1 cellular context compared by ENCODE assay signal in the genomic region with DNA sequence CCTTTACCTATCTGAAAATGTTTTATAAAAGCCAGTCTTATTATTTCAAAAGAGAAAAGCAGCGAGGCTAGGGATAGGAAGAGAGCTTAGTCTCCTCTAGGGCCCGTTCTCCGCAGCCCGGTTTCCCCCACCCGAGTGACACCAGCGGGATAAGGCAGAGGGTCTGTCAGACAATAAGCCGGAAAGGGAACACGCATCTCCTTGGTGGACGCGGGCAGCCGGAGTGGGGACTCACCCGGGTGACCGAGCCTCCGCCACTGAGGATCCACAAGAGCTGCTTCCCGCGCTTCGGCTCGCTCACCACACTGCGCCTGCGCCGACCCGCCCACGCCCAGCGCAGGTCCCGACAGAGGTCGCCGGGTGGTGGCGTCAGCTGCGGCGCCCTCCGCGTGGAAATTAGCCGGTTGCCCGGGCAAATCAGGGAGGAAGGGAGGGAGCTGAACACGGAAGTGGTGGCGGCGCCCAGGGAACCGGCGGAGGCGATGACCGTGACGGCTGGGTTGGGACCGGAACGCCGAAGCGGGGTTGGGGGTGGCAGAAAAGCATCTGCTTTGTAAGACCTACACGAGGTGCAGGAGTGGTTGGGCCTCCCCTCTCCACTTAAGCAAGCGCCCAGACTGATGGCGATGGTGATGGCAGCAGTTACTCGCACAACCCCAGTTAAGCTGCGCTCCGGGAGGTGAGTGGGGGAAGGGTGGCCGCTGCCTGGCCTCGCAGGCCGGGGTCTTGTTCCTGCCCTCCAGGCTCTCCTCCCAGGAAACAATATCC.
TF ChIP-seq lines count a peak whose summit lies in the region.

A gene with protein sequence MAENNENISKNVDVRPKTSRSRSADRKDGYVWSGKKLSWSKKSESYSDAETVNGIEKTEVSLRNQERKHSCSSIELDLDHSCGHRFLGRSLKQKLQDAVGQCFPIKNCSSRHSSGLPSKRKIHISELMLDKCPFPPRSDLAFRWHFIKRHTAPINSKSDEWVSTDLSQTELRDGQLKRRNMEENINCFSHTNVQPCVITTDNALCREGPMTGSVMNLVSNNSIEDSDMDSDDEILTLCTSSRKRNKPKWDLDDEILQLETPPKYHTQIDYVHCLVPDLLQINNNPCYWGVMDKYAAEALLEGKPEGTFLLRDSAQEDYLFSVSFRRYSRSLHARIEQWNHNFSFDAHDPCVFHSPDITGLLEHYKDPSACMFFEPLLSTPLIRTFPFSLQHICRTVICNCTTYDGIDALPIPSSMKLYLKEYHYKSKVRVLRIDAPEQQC (plus strand): TSS at position 444 of the 768 bp plus-strand sequence. CDS start 15,806 bp downstream, outside the sequence.
A gene with protein sequence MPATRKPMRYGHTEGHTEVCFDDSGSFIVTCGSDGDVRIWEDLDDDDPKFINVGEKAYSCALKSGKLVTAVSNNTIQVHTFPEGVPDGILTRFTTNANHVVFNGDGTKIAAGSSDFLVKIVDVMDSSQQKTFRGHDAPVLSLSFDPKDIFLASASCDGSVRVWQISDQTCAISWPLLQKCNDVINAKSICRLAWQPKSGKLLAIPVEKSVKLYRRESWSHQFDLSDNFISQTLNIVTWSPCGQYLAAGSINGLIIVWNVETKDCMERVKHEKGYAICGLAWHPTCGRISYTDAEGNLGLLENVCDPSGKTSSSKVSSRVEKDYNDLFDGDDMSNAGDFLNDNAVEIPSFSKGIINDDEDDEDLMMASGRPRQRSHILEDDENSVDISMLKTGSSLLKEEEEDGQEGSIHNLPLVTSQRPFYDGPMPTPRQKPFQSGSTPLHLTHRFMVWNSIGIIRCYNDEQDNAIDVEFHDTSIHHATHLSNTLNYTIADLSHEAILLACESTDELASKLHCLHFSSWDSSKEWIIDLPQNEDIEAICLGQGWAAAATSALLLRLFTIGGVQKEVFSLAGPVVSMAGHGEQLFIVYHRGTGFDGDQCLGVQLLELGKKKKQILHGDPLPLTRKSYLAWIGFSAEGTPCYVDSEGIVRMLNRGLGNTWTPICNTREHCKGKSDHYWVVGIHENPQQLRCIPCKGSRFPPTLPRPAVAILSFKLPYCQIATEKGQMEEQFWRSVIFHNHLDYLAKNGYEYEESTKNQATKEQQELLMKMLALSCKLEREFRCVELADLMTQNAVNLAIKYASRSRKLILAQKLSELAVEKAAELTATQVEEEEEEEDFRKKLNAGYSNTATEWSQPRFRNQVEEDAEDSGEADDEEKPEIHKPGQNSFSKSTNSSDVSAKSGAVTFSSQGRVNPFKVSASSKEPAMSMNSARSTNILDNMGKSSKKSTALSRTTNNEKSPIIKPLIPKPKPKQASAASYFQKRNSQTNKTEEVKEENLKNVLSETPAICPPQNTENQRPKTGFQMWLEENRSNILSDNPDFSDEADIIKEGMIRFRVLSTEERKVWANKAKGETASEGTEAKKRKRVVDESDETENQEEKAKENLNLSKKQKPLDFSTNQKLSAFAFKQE (minus strand): TSS at position 307 of the 768 bp plus-strand sequence. CDS start 312 bp downstream, outside the sequence.

TF ChIP-seq in HepG2, 621 proteins besides CTCF, POLR2A, EP300 and RAD21 (continued from another document and continues in another):
- peak; percentile 68 for TF ChIP-seq RBM39 (IDR thresholded peaks at IDR 0.05; ENCODE audit: low read depth, low read length, poor library complexity, severe bottlenecking)
- 0 out of 2 replicates have a peak, but pooled peaks have one; percentile 53 for TF ChIP-seq ZNF570 (CRISPR knock-in tag; IDR thresholded peaks at IDR 0.05; ENCODE audit: borderline replicate concordance)
- no peak for TF ChIP-seq ZBTB20 (CRISPR knock-in tag; IDR thresholded peaks at IDR 0.05; ENCODE audit: borderline replicate concordance, low read depth)
- peak; percentile 56 for TF ChIP-seq SIX4 (CRISPR knock-in tag; IDR thresholded peaks at IDR 0.05)
- TF ChIP-seq TAF15 (IDR thresholded peaks at IDR 0.05; ENCODE audit: low read depth, low read length, poor library complexity, severe bottlenecking), result peak; percentile 42
- TF ChIP-seq ZNF335 (CRISPR knock-in tag; IDR thresholded peaks at IDR 0.05), result 0 out of 2 replicates have a peak, but pooled peaks have one; percentile 22
- TF ChIP-seq NFATC3 (CRISPR knock-in tag; IDR thresholded peaks at IDR 0.05), result peak; percentile 86; the same call in 1 of the 2 replicates
- TF ChIP-seq PHB2 (IDR thresholded peaks at IDR 0.05; ENCODE audit: partially characterized antibody), result no peak
- peak; percentile 71 for TF ChIP-seq REPIN1 (CRISPR knock-in tag; IDR thresholded peaks at IDR 0.05; ENCODE audit: borderline replicate concordance, low read depth)
- TF ChIP-seq, protein P1, sequence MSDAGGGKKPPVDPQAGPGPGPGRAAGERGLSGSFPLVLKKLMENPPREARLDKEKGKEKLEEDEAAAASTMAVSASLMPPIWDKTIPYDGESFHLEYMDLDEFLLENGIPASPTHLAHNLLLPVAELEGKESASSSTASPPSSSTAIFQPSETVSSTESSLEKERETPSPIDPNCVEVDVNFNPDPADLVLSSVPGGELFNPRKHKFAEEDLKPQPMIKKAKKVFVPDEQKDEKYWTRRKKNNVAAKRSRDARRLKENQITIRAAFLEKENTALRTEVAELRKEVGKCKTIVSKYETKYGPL (CRISPR knock-in tag; IDR thresholded peaks at IDR 0.05), result no peak
- TF ChIP-seq ZZZ3 (CRISPR knock-in tag; IDR thresholded peaks at IDR 0.05; ENCODE audit: borderline replicate concordance), result peak; percentile 85; the same call in 1 of the 2 replicates
- TF ChIP-seq RXRB (CRISPR knock-in tag; IDR thresholded peaks at IDR 0.05; ENCODE audit: borderline replicate concordance), result peak; percentile 65
- TF ChIP-seq ZNF709 (CRISPR knock-in tag; IDR thresholded peaks at IDR 0.05), result peak; percentile 53; the same call in 1 of the 2 replicates
- no peak for TF ChIP-seq ZNF282 (IDR thresholded peaks at IDR 0.05; ENCODE audit: partially characterized antibody)
- peak; percentile 51; the same call in 1 of the 2 replicates for TF ChIP-seq RFX5 (IDR thresholded peaks at IDR 0.05; ENCODE audit: low read depth, low read length)
- peak; percentile 88 for TF ChIP-seq TAF1 (CRISPR knock-in tag; IDR thresholded peaks at IDR 0.05)
- TF ChIP-seq, protein P2, sequence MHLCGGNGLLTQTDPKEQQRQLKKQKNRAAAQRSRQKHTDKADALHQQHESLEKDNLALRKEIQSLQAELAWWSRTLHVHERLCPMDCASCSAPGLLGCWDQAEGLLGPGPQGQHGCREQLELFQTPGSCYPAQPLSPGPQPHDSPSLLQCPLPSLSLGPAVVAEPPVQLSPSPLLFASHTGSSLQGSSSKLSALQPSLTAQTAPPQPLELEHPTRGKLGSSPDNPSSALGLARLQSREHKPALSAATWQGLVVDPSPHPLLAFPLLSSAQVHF (CRISPR knock-in tag; IDR thresholded peaks at IDR 0.05), result no peak
- no peak; the same call in 1 of the 2 replicates for TF ChIP-seq ZSCAN25 (CRISPR knock-in tag; IDR thresholded peaks at IDR 0.05)
- 0 out of 2 replicates have a peak, but pooled peaks have one; percentile 77 for TF ChIP-seq ZFP41 (CRISPR knock-in tag; IDR thresholded peaks at IDR 0.05; ENCODE audit: borderline replicate concordance)
- TF ChIP-seq ARID2 (CRISPR knock-in tag; IDR thresholded peaks at IDR 0.05; ENCODE audit: borderline replicate concordance), result peak; percentile 80
- TF ChIP-seq SP2 (CRISPR knock-in tag; IDR thresholded peaks at IDR 0.05), result peak; percentile 87
- TF ChIP-seq RARA (CRISPR knock-in tag; IDR thresholded peaks at IDR 0.05), result peak; percentile 46; the same call in 1 of the 2 replicates
- no peak for TF ChIP-seq ZNF326 (CRISPR knock-in tag; IDR thresholded peaks at IDR 0.05; ENCODE audit: borderline replicate concordance)
- no peak for TF ChIP-seq ZNF746 (CRISPR knock-in tag; IDR thresholded peaks at IDR 0.05)
- TF ChIP-seq PITX1 (CRISPR knock-in tag; IDR thresholded peaks at IDR 0.05), result peak; percentile 55; the same call in 1 of the 2 replicates
- TF ChIP-seq, protein P3, sequence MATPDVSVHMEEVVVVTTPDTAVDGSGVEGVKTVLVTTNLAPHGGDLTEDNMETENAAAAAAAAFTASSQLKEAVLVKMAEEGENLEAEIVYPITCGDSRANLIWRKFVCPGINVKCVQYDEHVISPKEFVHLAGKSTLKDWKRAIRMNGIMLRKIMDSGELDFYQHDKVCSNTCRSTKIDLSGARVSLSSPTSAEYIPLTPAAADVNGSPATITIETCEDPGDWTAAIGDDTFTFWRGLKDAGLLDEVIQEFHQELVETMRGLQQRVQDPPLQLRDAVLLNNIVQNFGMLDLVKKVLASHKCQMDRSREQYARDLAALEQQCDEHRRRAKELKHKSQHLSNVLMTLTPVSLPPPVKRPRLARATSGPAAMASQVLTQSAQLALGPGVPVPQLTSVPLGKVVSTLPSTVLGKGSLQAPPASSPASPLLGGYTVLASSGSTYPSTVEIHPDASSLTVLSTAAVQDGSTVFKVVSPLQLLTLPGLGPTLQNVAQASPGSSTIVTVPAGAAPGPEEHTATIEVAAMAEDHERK (CRISPR knock-in tag; IDR thresholded peaks at IDR 0.05; ENCODE audit: low read depth), result peak; percentile 67; the same call in 1 of the 2 replicates
- 0 out of 2 replicates have a peak, but pooled peaks have one; percentile 83 for TF ChIP-seq ZNF589 (CRISPR knock-in tag; conservative IDR thresholded peaks at IDR 0.05)
- no peak for TF ChIP-seq ZNF562 (CRISPR knock-in tag; IDR thresholded peaks at IDR 0.05; ENCODE audit: borderline replicate concordance)
- TF ChIP-seq, protein P4, sequence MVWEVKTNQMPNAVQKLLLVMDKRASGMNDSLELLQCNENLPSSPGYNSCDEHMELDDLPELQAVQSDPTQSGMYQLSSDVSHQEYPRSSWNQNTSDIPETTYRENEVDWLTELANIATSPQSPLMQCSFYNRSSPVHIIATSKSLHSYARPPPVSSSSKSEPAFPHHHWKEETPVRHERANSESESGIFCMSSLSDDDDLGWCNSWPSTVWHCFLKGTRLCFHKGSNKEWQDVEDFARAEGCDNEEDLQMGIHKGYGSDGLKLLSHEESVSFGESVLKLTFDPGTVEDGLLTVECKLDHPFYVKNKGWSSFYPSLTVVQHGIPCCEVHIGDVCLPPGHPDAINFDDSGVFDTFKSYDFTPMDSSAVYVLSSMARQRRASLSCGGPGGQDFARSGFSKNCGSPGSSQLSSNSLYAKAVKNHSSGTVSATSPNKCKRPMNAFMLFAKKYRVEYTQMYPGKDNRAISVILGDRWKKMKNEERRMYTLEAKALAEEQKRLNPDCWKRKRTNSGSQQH (CRISPR knock-in tag; IDR thresholded peaks at IDR 0.05; ENCODE audit: low read depth), result peak; percentile 79; the same call in 1 of the 2 replicates
- no peak for TF ChIP-seq ZNF737 (CRISPR knock-in tag; IDR thresholded peaks at IDR 0.05; ENCODE audit: borderline replicate concordance)
- no peak for TF ChIP-seq HES4 (CRISPR knock-in tag; IDR thresholded peaks at IDR 0.05; ENCODE audit: borderline replicate concordance)
- no peak for TF ChIP-seq ZNF143 (CRISPR knock-in tag; IDR thresholded peaks at IDR 0.05)
- peak; percentile 84 for TF ChIP-seq NFYC (CRISPR knock-in tag; IDR thresholded peaks at IDR 0.05)
- TF ChIP-seq ERF (CRISPR knock-in tag; IDR thresholded peaks at IDR 0.05), result peak; percentile 83
- TF ChIP-seq, protein P5, sequence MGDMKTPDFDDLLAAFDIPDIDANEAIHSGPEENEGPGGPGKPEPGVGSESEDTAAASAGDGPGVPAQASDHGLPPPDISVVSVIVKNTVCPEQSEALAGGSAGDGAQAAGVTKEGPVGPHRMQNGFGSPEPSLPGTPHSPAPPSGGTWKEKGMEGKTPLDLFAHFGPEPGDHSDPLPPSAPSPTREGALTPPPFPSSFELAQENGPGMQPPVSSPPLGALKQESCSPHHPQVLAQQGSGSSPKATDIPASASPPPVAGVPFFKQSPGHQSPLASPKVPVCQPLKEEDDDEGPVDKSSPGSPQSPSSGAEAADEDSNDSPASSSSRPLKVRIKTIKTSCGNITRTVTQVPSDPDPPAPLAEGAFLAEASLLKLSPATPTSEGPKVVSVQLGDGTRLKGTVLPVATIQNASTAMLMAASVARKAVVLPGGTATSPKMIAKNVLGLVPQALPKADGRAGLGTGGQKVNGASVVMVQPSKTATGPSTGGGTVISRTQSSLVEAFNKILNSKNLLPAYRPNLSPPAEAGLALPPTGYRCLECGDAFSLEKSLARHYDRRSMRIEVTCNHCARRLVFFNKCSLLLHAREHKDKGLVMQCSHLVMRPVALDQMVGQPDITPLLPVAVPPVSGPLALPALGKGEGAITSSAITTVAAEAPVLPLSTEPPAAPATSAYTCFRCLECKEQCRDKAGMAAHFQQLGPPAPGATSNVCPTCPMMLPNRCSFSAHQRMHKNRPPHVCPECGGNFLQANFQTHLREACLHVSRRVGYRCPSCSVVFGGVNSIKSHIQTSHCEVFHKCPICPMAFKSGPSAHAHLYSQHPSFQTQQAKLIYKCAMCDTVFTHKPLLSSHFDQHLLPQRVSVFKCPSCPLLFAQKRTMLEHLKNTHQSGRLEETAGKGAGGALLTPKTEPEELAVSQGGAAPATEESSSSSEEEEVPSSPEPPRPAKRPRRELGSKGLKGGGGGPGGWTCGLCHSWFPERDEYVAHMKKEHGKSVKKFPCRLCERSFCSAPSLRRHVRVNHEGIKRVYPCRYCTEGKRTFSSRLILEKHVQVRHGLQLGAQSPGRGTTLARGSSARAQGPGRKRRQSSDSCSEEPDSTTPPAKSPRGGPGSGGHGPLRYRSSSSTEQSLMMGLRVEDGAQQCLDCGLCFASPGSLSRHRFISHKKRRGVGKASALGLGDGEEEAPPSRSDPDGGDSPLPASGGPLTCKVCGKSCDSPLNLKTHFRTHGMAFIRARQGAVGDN (CRISPR knock-in tag; IDR thresholded peaks at IDR 0.05), result peak; percentile 97
- no peak for TF ChIP-seq ISX (CRISPR knock-in tag; conservative IDR thresholded peaks at IDR 0.05)
- TF ChIP-seq ZNF772 (CRISPR knock-in tag; IDR thresholded peaks at IDR 0.05), result peak; percentile 43; the same call in 1 of the 2 replicates
- TF ChIP-seq, protein P6, sequence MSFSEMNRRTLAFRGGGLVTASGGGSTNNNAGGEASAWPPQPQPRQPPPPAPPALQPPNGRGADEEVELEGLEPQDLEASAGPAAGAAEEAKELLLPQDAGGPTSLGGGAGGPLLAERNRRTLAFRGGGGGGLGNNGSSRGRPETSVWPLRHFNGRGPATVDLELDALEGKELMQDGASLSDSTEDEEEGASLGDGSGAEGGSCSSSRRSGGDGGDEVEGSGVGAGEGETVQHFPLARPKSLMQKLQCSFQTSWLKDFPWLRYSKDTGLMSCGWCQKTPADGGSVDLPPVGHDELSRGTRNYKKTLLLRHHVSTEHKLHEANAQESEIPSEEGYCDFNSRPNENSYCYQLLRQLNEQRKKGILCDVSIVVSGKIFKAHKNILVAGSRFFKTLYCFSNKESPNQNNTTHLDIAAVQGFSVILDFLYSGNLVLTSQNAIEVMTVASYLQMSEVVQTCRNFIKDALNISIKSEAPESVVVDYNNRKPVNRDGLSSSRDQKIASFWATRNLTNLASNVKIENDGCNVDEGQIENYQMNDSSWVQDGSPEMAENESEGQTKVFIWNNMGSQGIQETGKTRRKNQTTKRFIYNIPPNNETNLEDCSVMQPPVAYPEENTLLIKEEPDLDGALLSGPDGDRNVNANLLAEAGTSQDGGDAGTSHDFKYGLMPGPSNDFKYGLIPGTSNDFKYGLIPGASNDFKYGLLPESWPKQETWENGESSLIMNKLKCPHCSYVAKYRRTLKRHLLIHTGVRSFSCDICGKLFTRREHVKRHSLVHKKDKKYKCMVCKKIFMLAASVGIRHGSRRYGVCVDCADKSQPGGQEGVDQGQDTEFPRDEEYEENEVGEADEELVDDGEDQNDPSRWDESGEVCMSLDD (CRISPR knock-in tag; IDR thresholded peaks at IDR 0.05; ENCODE audit: borderline replicate concordance), result no peak
- TF ChIP-seq ZNF850 (CRISPR knock-in tag; conservative IDR thresholded peaks at IDR 0.05), result 0 out of 2 replicates have a peak, but pooled peaks have one; percentile 54
- TF ChIP-seq GATAD1 (CRISPR knock-in tag; IDR thresholded peaks at IDR 0.05), result peak; percentile 97
